28 cellular contexts compared by ENCODE assay signal in genomic region chr14:36824854-36825253, GRCh38.
"Had no signal": no experiment of that assay in that cellular context is flagged by ENCODE, and none has a peak within 500 bp of the region (broad histone marks: within the 10 kb centered on the region; RNA-seq: fewer than 3 reads in every experiment).

No MANE protein-coding gene starts in this region.

- H3K9me3 ChIP-seq: ovary, psoas muscle, spleen, suprapubic skin, testis, tibial artery, transverse colon, upper lobe of right lung, uterus had no signal

- H3K36me3 ChIP-seq: neural progenitor cell, ovary, spleen, suprapubic skin, tibial artery, transverse colon, upper lobe of right lung, uterus had no signal

- H3K4me1 ChIP-seq: parathyroid adenoma, psoas muscle, spleen, suprapubic skin, testis, tibial artery, transverse colon, upper lobe of right lung, uterus had no signal

- H3K9ac ChIP-seq: neural progenitor cell, parathyroid adenoma had no signal

- H2AFZ ChIP-seq: neural progenitor cell, parathyroid adenoma had no signal

- DNase-seq: natural killer cell; occipital lobe; ovary; posterior cingulate gyrus; psoas muscle; right cardiac atrium; spleen; stimulated activated CD4-positive, alpha-beta T cell treated with anti-CD3 and anti-CD28 coated beads, Interleukin-12 subunit alpha, Interleukin-12 subunit beta, amount 100 ng/mL, for 4 hours; stimulated activated CD4-positive, alpha-beta T cell treated with anti-CD3 and anti-CD28 coated beads, Interleukin-1b, Interleukin-23, amount 100 ng/mL, for 48 hours; stimulated activated CD4-positive, alpha-beta T cell treated with anti-CD3 and anti-CD28 coated beads, Interleukin-4, amount 100 ng/mL, for 1 hour; stimulated activated CD4-positive, alpha-beta T cell treated with anti-CD3 and anti-CD28 coated beads, Interleukin-4, amount 100 ng/mL, for 4 hours; stimulated activated CD8-positive, alpha-beta memory T cell treated with anti-CD3 and anti-CD28 coated beads, Interleukin-4, amount 100 ng/mL, for 48 hours; stimulated activated naive CD4-positive, alpha-beta T cell; stimulated activated naive CD8-positive, alpha-beta T cell treated with anti-CD3 and anti-CD28 coated beads, Interleukin-15, amount 100 ng/mL, for 72 hours; stimulated activated naive CD8-positive, alpha-beta T cell treated with anti-CD3 and anti-CD28 coated beads, Interleukin-15, Interleukin-2, amounts not matched to agents 100 U/mL and 50 U/mL, for 24 hours; substantia nigra; testis; tibial artery; transverse colon; upper lobe of right lung; uterus had no signal

- H3K4me3 ChIP-seq: neural progenitor cell, ovary, psoas muscle, skin epidermis, smooth muscle cell, spleen, suprapubic skin, testis, tibial artery, transverse colon, upper lobe of right lung, uterus had no signal

- H3K27me3 ChIP-seq: neural progenitor cell, ovary, spleen, testis, tibial artery, transverse colon, upper lobe of right lung, uterus had no signal

- H3K79me2 ChIP-seq: parathyroid adenoma had no signal

- ATAC-seq: natural killer cell; psoas muscle; right cardiac atrium; sciatic nerve; stimulated activated memory B cell treated with anti-CD40 and anti-IgM and Interleukin-4, amounts not matched to agents 10 μg/mL and 1 μg/mL and 100 μg/mL, for 72 hours; stimulated activated naive CD8-positive, alpha-beta T cell treated with anti-CD3 and anti-CD28 coated beads, Interleukin-15, amount 100 ng/mL, for 72 hours; stimulated activated naive CD8-positive, alpha-beta T cell treated with anti-CD3 and anti-CD28 coated beads, Interleukin-15, Interleukin-2, amounts not matched to agents 100 U/mL and 50 U/mL, for 24 hours; upper lobe of right lung had no signal

- H3K4me2 ChIP-seq: neural progenitor cell, smooth muscle cell had no signal

- H3K27ac ChIP-seq: neural progenitor cell, ovary, parathyroid adenoma, psoas muscle, skin epidermis, spleen, suprapubic skin, testis, tibial artery, transverse colon, upper lobe of right lung, uterus had no signal
